ENCODE assay signal across 23 cellular contexts in the genomic region with DNA sequence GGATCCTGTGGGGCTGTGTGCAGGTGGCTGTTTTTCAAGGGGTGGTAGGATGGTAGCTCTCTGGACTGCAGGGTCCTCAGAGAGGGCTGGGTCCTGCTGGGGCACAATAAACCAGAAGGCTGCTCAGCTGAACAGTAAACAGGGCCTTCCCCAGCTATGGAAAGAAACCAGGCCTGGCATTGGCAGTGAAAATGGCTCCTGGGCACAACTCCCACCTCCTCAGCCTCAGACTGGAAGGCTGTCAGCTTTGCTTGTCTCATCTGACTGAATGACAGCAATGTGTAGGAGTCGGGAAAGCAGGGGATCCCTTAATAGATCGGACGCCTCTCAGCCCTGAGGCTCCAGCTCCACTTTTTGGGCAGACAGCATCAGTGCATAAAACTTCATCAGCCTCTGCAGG.
"Had no signal": no experiment of that assay in that cellular context is flagged by ENCODE, and none has a peak within 500 bp of the region (broad histone marks: within the 10 kb centered on the region; RNA-seq: fewer than 3 reads in every experiment).

No MANE protein-coding gene starts in this region.

- H3K27ac Mint-ChIP-seq: endodermal cell; naive thymus-derived CD4-positive, alpha-beta T cell; nephron progenitor cell; type B pancreatic cell had no signal

- DNase-seq: colonic mucosa; dermis blood vessel endothelial cell; effector CD4-positive, alpha-beta T cell; endodermal cell; erythroblast; foreskin keratinocyte; kidney; left cardiac atrium; left ventricle myocardium superior; mesendoderm; naive thymus-derived CD4-positive, alpha-beta T cell; nephron progenitor cell; sigmoid colon; small intestine; stimulated activated CD4-positive, alpha-beta T cell treated with anti-CD3 and anti-CD28 coated beads, Interleukin-12 subunit alpha, Interleukin-12 subunit beta, amount 100 ng/mL, for 4 hours; stimulated activated naive CD4-positive, alpha-beta T cell treated with Interleukin-2 at 50 U/mL for 16 hours; thyroid gland had no signal

- H3K9me3 Mint-ChIP-seq: endodermal cell; naive thymus-derived CD4-positive, alpha-beta T cell; nephron progenitor cell; type B pancreatic cell had no signal

- H3K4me1 Mint-ChIP-seq: naive thymus-derived CD4-positive, alpha-beta T cell; nephron progenitor cell had no signal

- H3K27me3 ChIP-seq: colonic mucosa, foreskin keratinocyte, hepatocyte, right atrium auricular region, thyroid gland had no signal

- H3K36me3 Mint-ChIP-seq: naive thymus-derived CD4-positive, alpha-beta T cell; type B pancreatic cell had no signal

- H3K4me3 Mint-ChIP-seq: endodermal cell; naive thymus-derived CD4-positive, alpha-beta T cell; nephron progenitor cell; type B pancreatic cell had no signal

- H3K27ac ChIP-seq: colonic mucosa, foreskin keratinocyte, hepatocyte, parathyroid adenoma, right atrium auricular region, sigmoid colon, suprapubic skin, thyroid gland had no signal

- H3K4me3 ChIP-seq: colonic mucosa, hepatocyte, lung, right atrium auricular region, sigmoid colon, suprapubic skin, thyroid gland had no signal
